8 cellular contexts compared by ENCODE assay signal in the genomic region with DNA sequence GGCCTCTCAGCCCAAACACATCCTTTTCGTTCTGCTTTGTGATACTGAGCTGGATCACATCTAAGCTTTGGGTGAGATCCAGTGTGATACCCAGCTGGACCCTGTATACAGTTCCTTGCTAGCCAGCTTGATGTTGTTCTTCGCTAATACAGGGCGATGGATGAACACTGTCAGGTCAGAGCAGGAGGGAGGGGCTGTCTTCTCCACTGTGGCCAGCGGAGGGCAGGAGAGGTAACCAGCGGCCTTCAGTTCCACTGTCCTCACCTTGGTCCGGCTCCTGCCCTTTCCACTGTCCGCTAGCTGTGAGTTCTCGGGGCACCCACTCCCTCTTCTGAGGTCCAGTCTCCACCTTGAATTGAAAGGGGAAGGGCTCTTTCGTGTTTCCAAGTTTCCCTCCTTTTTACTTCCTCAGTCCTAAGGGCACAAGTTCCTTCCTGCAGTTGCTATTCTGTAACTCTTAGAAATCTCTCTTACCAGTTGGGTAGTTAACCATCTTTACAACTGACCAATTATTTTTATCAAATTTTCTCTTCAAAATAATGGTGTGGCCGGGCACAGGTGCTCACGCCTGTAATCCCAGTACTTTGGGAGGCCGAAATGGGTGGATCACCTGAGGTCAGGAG. TPM values are rescaled to one million over a fixed set of nuclear protein-coding genes. Genes with fewer than 3 reads are reported as not detected.
DNase-seq lines count a peak whose midpoint lies in the region; TF ChIP-seq lines count a peak whose summit lies in the region.

No MANE protein-coding gene starts in this region.

- peaks cover 2% of the 10 kb centered on the region for H4K20me1 ChIP-seq in H9 (ENCODE audit: control insufficient read depth, insufficient read depth, insufficient read length)

- H3K79me1 ChIP-seq in H9 (ENCODE audit: insufficient read depth, low read depth, low read length, poor library complexity, severe bottlenecking), result peaks cover 2% of the 10 kb centered on the region

- no peaks in the 10 kb centered on the region for H3K27me3 ChIP-seq in H9 (ENCODE audit: insufficient read depth, low read length)
- no peaks in the 10 kb centered on the region for H3K27me3 ChIP-seq in brain microvascular endothelial cell (replicated peaks)

- H3K4me1 ChIP-seq in H9 (ENCODE audit: insufficient read depth, low read length), result peaks cover 3% of the 10 kb centered on the region; the same call in 1 of the 2 replicates

- H3T11ph ChIP-seq in H9 (ENCODE audit: low read length), result no peak overlapping the region

- H2AK5ac ChIP-seq in H9 (ENCODE audit: insufficient read length, low read length), result no peak overlapping the region

- H3K14ac ChIP-seq in H9 (ENCODE audit: insufficient read depth, low read length), result no peak overlapping the region

- no peak overlapping the region for H2BK20ac ChIP-seq in H9 (ENCODE audit: low read depth, low read length, poor library complexity, severe bottlenecking)

- peaks cover 8% of the 10 kb centered on the region for H3K79me2 ChIP-seq in H9 (ENCODE audit: insufficient read depth, low read length)

- H3K36me3 Mint-ChIP-seq in H9 (ENCODE audit: insufficient read depth in 1 of 3, low read depth in 3 of 3) (peaks cover 2 to 25% (median 12%) of the 10 kb centered on the region in 3 experiments; a peak in 6 of 7 replicates), nephron (ENCODE audit: low read depth) (peaks cover 24% of the 10 kb centered on the region)

- H4K91ac ChIP-seq in H9 (ENCODE audit: insufficient read length, low read depth, low read length), result no peak overlapping the region

- H2BK15ac ChIP-seq in H9 (ENCODE audit: low read depth, low read length), result no peak overlapping the region

- no peak overlapping the region for H3K4me3 ChIP-seq in brain microvascular endothelial cell (ENCODE audit: low read depth, low read length)

- H2AFZ ChIP-seq in H9 (ENCODE audit: low read length), result no peak overlapping the region

- H3K23ac ChIP-seq in H9 (ENCODE audit: insufficient read length, low read depth, low read length), result no peak overlapping the region

- no CpG with 5 or more reads among the region's 12 CpGs for WGBS in H9 (ENCODE audit: extremely low coverage, insufficient read length, low lambda C conversion rate)

- H2BK12ac ChIP-seq in H9 (ENCODE audit: insufficient read length, low read depth, low read length), result no peak overlapping the region

- peaks cover 10% of the 10 kb centered on the region for H3K23me2 ChIP-seq in H9 (ENCODE audit: insufficient read length, low read depth, low read length, poor library complexity, severe bottlenecking)

- H3K9me3 ChIP-seq in H9 (ENCODE audit: control insufficient read depth, low read depth, low read length), result no peaks in the 10 kb centered on the region

- DNase-seq in CD1c-positive myeloid dendritic cell (ENCODE audit: extremely low spot score), result peak; percentile 48
- peak; percentile 82 for DNase-seq in H9
- DNase-seq in SKM-1 treated with dmso at 0.1 percent for 144 hours (lab: John Stamatoyannopoulos, UW; ENCODE audit: unreplicated experiment), result peak; percentile 49
- DNase-seq in brain microvascular endothelial cell, result peak; percentile 28
- DNase-seq in DMS79 (lab: John Stamatoyannopoulos, UW), result no peak
- no peak for DNase-seq in GM19238 (ENCODE audit: insufficient read length, low spot score)
- DNase-seq in NCI-H510A treated with DMSO at 0.1 percent for 48 hours (lab: John Stamatoyannopoulos, UW), result no peak

- in situ Hi-C loops in brain microvascular endothelial cell (cut with HindIII; ENCODE audit: low pct_ligation_motif_present, low sequenced_read_pairs), result no loop called here

- H3K56ac ChIP-seq in H9 (ENCODE audit: insufficient read length, low read depth, low read length), result no peak overlapping the region

- H3K36me3 ChIP-seq in brain microvascular endothelial cell (replicated peaks), result peaks cover 30% of the 10 kb centered on the region

- H3K9me3 Mint-ChIP-seq in H9 (no peaks in the 10 kb centered on the region), nephron (no peaks in the 10 kb centered on the region)

- H3K4me2 ChIP-seq in H9 (ENCODE audit: insufficient read depth, insufficient read length, low read length), result no peak overlapping the region

- no peak overlapping the region for H2BK120ac ChIP-seq in H9 (ENCODE audit: low read depth, low read length, poor library complexity, severe bottlenecking)

- no peak overlapping the region for H4K5ac ChIP-seq in H9 (ENCODE audit: insufficient read length, low read depth, low read length)

- H3K18ac ChIP-seq in H9 (ENCODE audit: insufficient read length, low read depth, low read length), result no peak overlapping the region

- H3K4me1 Mint-ChIP-seq in H9, result peaks cover 38 to 40% of the 10 kb centered on the region in 2 experiments
- peaks cover 37% of the 10 kb centered on the region for H3K4me1 Mint-ChIP-seq in nephron

- H3K4me3 Mint-ChIP-seq in H9 (peak overlapping the region; percentile 36 to 73; a peak in 3 of 5 replicates), nephron (peak overlapping the region; percentile 69 to 81 (median 76))

- TF ChIP-seq CTCF in H9 (conservative IDR thresholded peaks at IDR 0.05) (peak; percentile 75), brain microvascular endothelial cell (IDR thresholded peaks at IDR 0.05; ENCODE audit: low read depth, low read length, missing control alignments) (peak; percentile 76), nephron (IDR thresholded peaks at IDR 0.05; ENCODE audit: unreplicated experiment in 3 of 3) (peak; percentile 47 to 64 (median 60))

- no peak overlapping the region for H3K27ac ChIP-seq in H9 (ENCODE audit: insufficient read length, low read depth, low read length)
- H3K27ac ChIP-seq in brain microvascular endothelial cell, result no peak overlapping the region

- no peak overlapping the region for H3K4ac ChIP-seq in H9 (ENCODE audit: low read depth, low read length)

- no peak overlapping the region for H4K8ac ChIP-seq in H9 (replicated peaks; ENCODE audit: insufficient read length, low read depth, low read length)

- H3K27me3 Mint-ChIP-seq in H9 (ENCODE audit: low read depth) (no peaks in the 10 kb centered on the region; the same call in 1 of the 2 replicates), nephron (ENCODE audit: low read depth) (no peaks in the 10 kb centered on the region)

- H2BK5ac ChIP-seq in H9 (ENCODE audit: insufficient read length, low read length), result no peak overlapping the region

- no peak overlapping the region for H3K9ac ChIP-seq in H9 (ENCODE audit: extremely low read depth, insufficient read length, low read length)

- H3K27ac Mint-ChIP-seq in H9 (peak overlapping the region in 1 of 3 experiments; percentile 38; a peak in 1 of 7 replicates), nephron (peak overlapping the region in 2 of 3 experiments; percentile 70 to 75)

RNA-seq across cellular contexts. Expression of gene ZNF213, which starts 3.0 kb away (rescaled TPM):
- total RNA-seq in H9 (2021), result 6.2 and 6.4 TPM in 2 replicates

RNA-seq across cellular contexts. Expression of gene ZNF205, which starts 19.5 kb away (rescaled TPM):
- 16.8 and 18.8 TPM in 2 replicates for total RNA-seq in H9 (2021)

RNA-seq across cellular contexts. Expression of gene ZSCAN10, which starts 32.8 kb away (rescaled TPM):
- 207 and 212 TPM in 2 replicates for total RNA-seq in H9 (2021)

RNA-seq across cellular contexts. Expression of gene OR1F1, which starts 56.1 kb away (rescaled TPM):
- not detected in 2 replicates for total RNA-seq in H9 (2021)

Comparison
In these comparisons a context has a peak if more than half of its experiments do, and no peak if none do; other contexts are left out.
1. DNase-seq: peak in CD1c-positive myeloid dendritic cell (single experiment), H9 (single experiment), SKM-1 treated with dmso at 0.1 percent for 144 hours (single experiment) and brain microvascular endothelial cell (single experiment); none in DMS79 (single experiment), GM19238 (single experiment) and NCI-H510A treated with DMSO at 0.1 percent for 48 hours (single experiment).
2. Peak in every context shown above with its lines, with median percentiles within 50 percentile points of each other: CTCF ChIP-seq.